In genomic region chr9:108550111-108550510, GRCh38 we compare ENCODE assay signal across 26 cellular contexts.
DNase-seq lines count a peak whose midpoint lies in the region; ATAC-seq, FAIRE-seq and TF ChIP-seq lines count a peak whose summit lies in the region.
"Had no signal": no experiment of that assay in that cellular context is flagged by ENCODE, and none has a peak within 500 bp of the region (broad histone marks: within the 10 kb centered on the region; RNA-seq: fewer than 3 reads in every experiment).

No MANE protein-coding gene starts in this region.

- BruUV-seq in OCI-LY7 (replicated peaks; lab: Mats Ljungman, UMichigan): no TSS peak

- H3K9me3 Mint-ChIP-seq in astrocyte (ENCODE audit: unreplicated experiment): no peaks in the 10 kb centered on the region
- H3K9me3 Mint-ChIP-seq: activated T-helper 1 cell treated with anti-CD3 and anti-CD28 coated beads, Interleukin-12 subunit alpha, Interleukin-12 subunit beta, Interleukin-2, Interleukin-4 antibody, amounts not matched to agents 30 ng/mL and 10 ng/mL and 1 ng/mL, durations not matched to agents 14 hours and 24 hours and 36 hours; dendritic cell treated with granulocyte-macrophage colony-stimulating factor and Interleukin-4, amounts not matched to agents 40 ng/mL and 50 ng/mL, for 4 days; mesothelial cell of epicardium; nephron; stimulated activated naive B cell treated with anti-CD40 and anti-IgM and Interleukin-4, amounts not matched to agents 10 μg/mL and 1 μg/mL and 100 μg/mL, for 72 hours had no signal

- H3K4me1 ChIP-seq in GM23248 (ENCODE audit: insufficient read depth) (peaks cover 28% of the 10 kb centered on the region), astrocyte (ENCODE audit: insufficient read depth, low read length) (peaks cover 16% of the 10 kb centered on the region), OCI-LY7 (ENCODE audit: insufficient read depth, low read length, poor library complexity, severe bottlenecking) (no peaks in the 10 kb centered on the region), uterus (no peaks in the 10 kb centered on the region)

- H3K9ac ChIP-seq in GM23248 (no peak overlapping the region), astrocyte (ENCODE audit: low read length) (no peak overlapping the region)

- H3K9me3 ChIP-seq in GM23248 (ENCODE audit: low read depth) (no peaks in the 10 kb centered on the region), astrocyte (ENCODE audit: insufficient read depth, low read depth, low read length) (no peaks in the 10 kb centered on the region), OCI-LY7 (ENCODE audit: low read length) (no peaks in the 10 kb centered on the region), uterus (no peaks in the 10 kb centered on the region)

- POLR2A ChIA-PET in OCI-LY7 (lab: Charles Lee): interaction anchor here (0.6 to 1.1 kb wide), 4 partner anchors 34 to 607 kb away, joined by 3 to 4 read pairs (median 4); no protein-coding TSS in a partner anchor

- H4K20me1 ChIP-seq in GM23248 (ENCODE audit: insufficient read depth): no peaks in the 10 kb centered on the region
- H4K20me1 ChIP-seq in astrocyte (ENCODE audit: insufficient read depth, low read length): no peaks in the 10 kb centered on the region
- H4K20me1 ChIP-seq in OCI-LY7 (ENCODE audit: insufficient read depth, low read length): no peaks in the 10 kb centered on the region

- in situ Hi-C loops in GM23248 (cut with MboI): loop anchor here (25.0 kb wide), 1 partner anchor 913 kb away; no protein-coding TSS in a partner anchor

- no peak overlapping the region for H3K4me3 ChIP-seq in GM23248
- no peak overlapping the region for H3K4me3 ChIP-seq in astrocyte (ENCODE audit: insufficient read depth, low read depth, low read length)
- H3K4me3 ChIP-seq in fibroblast of villous mesenchyme (ENCODE audit: low read depth, low read length): no peak overlapping the region
- H3K4me3 ChIP-seq in skin epidermis: no peak overlapping the region
- no peak overlapping the region for H3K4me3 ChIP-seq in OCI-LY7 (ENCODE audit: low read depth, low read length, poor library complexity, severe bottlenecking)
- no peak overlapping the region for H3K4me3 ChIP-seq in uterus

- H3K27ac ChIP-seq in GM23248 (no peak overlapping the region), astrocyte (ENCODE audit: low read depth, low read length) (no peak overlapping the region), skin epidermis (peak overlapping the region in 18 of 21 experiments; percentile 36 to 87 (median 64)), OCI-LY7 (ENCODE audit: low read depth, low read length, poor library complexity, severe bottlenecking) (no peak overlapping the region), uterus (no peak overlapping the region)

- peaks cover 1% of the 10 kb centered on the region for H3K27me3 Mint-ChIP-seq in astrocyte (ENCODE audit: low read depth, unreplicated experiment)
- H3K27me3 Mint-ChIP-seq: activated naive CD8-positive, alpha-beta T cell; stimulated activated naive B cell treated with anti-CD40 and anti-IgM and Interleukin-4, amounts not matched to agents 10 μg/mL and 1 μg/mL and 100 μg/mL, for 72 hours had no signal

- peaks cover 24% of the 10 kb centered on the region for H3F3A ChIP-seq in GM23248 (ENCODE audit: insufficient read depth)

- H3K27ac Mint-ChIP-seq in astrocyte (ENCODE audit: unreplicated experiment): no peak overlapping the region
- H3K27ac Mint-ChIP-seq: activated naive CD8-positive, alpha-beta T cell; activated T-helper 1 cell treated with anti-CD3 and anti-CD28 coated beads, Interleukin-12 subunit alpha, Interleukin-12 subunit beta, Interleukin-2, Interleukin-4 antibody, amounts not matched to agents 30 ng/mL and 10 ng/mL and 1 ng/mL, durations not matched to agents 14 hours and 24 hours and 36 hours; CD8-positive, alpha-beta memory T cell; dendritic cell treated with granulocyte-macrophage colony-stimulating factor and Interleukin-4, amounts not matched to agents 40 ng/mL and 50 ng/mL, for 4 days; mesothelial cell of epicardium; stimulated activated naive B cell treated with anti-CD40 and anti-IgM and Interleukin-4, amounts not matched to agents 10 μg/mL and 1 μg/mL and 100 μg/mL, for 72 hours had no signal

- intact Hi-C loops in OCI-LY7 (cut with micrococcal nuclease; ENCODE audit: unreplicated experiment) (no loop called here), uterus (cut with DNase I; ENCODE audit: low total_unique reads) (no loop called here)

- DNase-seq in GM23248 (peak; percentile 29), astrocyte (ENCODE audit: low read depth) (peak; percentile 41), fibroblast of villous mesenchyme (ENCODE audit: low read depth) (peak; percentile 53), OCI-LY7 (ENCODE audit: low spot score) (no peak), uterus (no peak)
- no peak for DNase-seq in effector CD4-positive, alpha-beta T cell
- DNase-seq: activated CD4-positive, alpha-beta T cell treated with anti-CD3 and anti-CD28 coated beads for 4 hours; CD8-positive, alpha-beta memory T cell; DMS53; glutamatergic neuron; H7; Kasumi-1; left colon; NCI-H1105 treated with DMSO at 0.1 percent for 48 hours; NCI-H2081; NCI-H510A treated with DMSO at 0.1 percent for 48 hours; stimulated activated CD4-positive, alpha-beta T cell treated with anti-CD3 and anti-CD28 coated beads, Interleukin-2, amount 100 ng/mL, for 24 hours; stimulated activated naive B cell treated with anti-CD40 and anti-IgM and Interleukin-4, amounts not matched to agents 10 μg/mL and 1 μg/mL and 100 μg/mL, for 72 hours had no signal

- no peaks in the 10 kb centered on the region for H3K36me3 Mint-ChIP-seq in astrocyte (ENCODE audit: low read depth, unreplicated experiment)
- H3K36me3 Mint-ChIP-seq: activated naive CD8-positive, alpha-beta T cell; brain; CD8-positive, alpha-beta memory T cell; mesothelial cell of epicardium; stimulated activated naive B cell treated with anti-CD40 and anti-IgM and Interleukin-4, amounts not matched to agents 10 μg/mL and 1 μg/mL and 100 μg/mL, for 72 hours had no signal

- H3K9me2 ChIP-seq in GM23248 (ENCODE audit: insufficient read depth) (no peaks in the 10 kb centered on the region), OCI-LY7 (ENCODE audit: insufficient read depth, low read length) (no peaks in the 10 kb centered on the region)

- peaks cover 17% of the 10 kb centered on the region for H3K4me1 Mint-ChIP-seq in astrocyte (ENCODE audit: low read depth, unreplicated experiment)
- H3K4me1 Mint-ChIP-seq: CD8-positive, alpha-beta memory T cell had no signal

- no peak overlapping the region for H3K4me3 Mint-ChIP-seq in astrocyte (ENCODE audit: unreplicated experiment)
- H3K4me3 Mint-ChIP-seq: activated naive CD8-positive, alpha-beta T cell; activated T-helper 1 cell treated with anti-CD3 and anti-CD28 coated beads, Interleukin-12 subunit alpha, Interleukin-12 subunit beta, Interleukin-2, Interleukin-4 antibody, amounts not matched to agents 30 ng/mL and 10 ng/mL and 1 ng/mL, durations not matched to agents 14 hours and 24 hours and 36 hours; brain; dendritic cell treated with granulocyte-macrophage colony-stimulating factor and Interleukin-4, amounts not matched to agents 40 ng/mL and 50 ng/mL, for 4 days; mesothelial cell of epicardium; nephron; stimulated activated naive B cell treated with anti-CD40 and anti-IgM and Interleukin-4, amounts not matched to agents 10 μg/mL and 1 μg/mL and 100 μg/mL, for 72 hours had no signal

- FAIRE-seq in astrocyte (lab: Jason Lieb, UNC): no peak

- CTCF ChIA-PET in OCI-LY7 (lab: Charles Lee; ENCODE audit: unreplicated experiment): no interaction called here

- no peaks in the 10 kb centered on the region for H3K27me3 ChIP-seq in GM23248 (replicated peaks; ENCODE audit: insufficient read depth)
- no peaks in the 10 kb centered on the region for H3K27me3 ChIP-seq in astrocyte (ENCODE audit: insufficient read depth, low read length)
- no peaks in the 10 kb centered on the region for H3K27me3 ChIP-seq in uterus

- H3K36me3 ChIP-seq in GM23248 (ENCODE audit: low read depth): no peaks in the 10 kb centered on the region
- no peaks in the 10 kb centered on the region for H3K36me3 ChIP-seq in astrocyte (ENCODE audit: insufficient read depth, low read length)
- no peaks in the 10 kb centered on the region for H3K36me3 ChIP-seq in OCI-LY7 (ENCODE audit: insufficient read depth, low read length)
- H3K36me3 ChIP-seq in uterus: no peaks in the 10 kb centered on the region

- no peak for ATAC-seq in GM19023 (IDR thresholded peaks at IDR 0.05; ENCODE audit: unreplicated experiment)
- ATAC-seq: left colon; stimulated activated naive B cell treated with anti-CD40 and anti-IgM and Interleukin-4, amounts not matched to agents 10 μg/mL and 1 μg/mL and 100 μg/mL, for 72 hours had no signal

- 80 to 81% methylated on average over 4 of the region's 4 CpGs for WGBS in GM23248 (ENCODE audit: low coverage in 1 of 2, low lambda C conversion rate in 2 of 2, missing lambda C conversion rate in 2 of 2), 2 experiments

- TF ChIP-seq POLR2A in uterus (IDR thresholded peaks at IDR 0.05): no peak

- H3K79me2 ChIP-seq in GM23248 (ENCODE audit: insufficient read depth): no peaks in the 10 kb centered on the region
- no peaks in the 10 kb centered on the region for H3K79me2 ChIP-seq in astrocyte (ENCODE audit: insufficient read depth, low read length)
- H3K79me2 ChIP-seq in OCI-LY7 (ENCODE audit: insufficient read depth, low read depth, low read length): no peaks in the 10 kb centered on the region

- H2AFZ ChIP-seq in GM23248: no peak overlapping the region
- H2AFZ ChIP-seq in astrocyte (ENCODE audit: low read depth, low read length): no peak overlapping the region
- no peak overlapping the region for H2AFZ ChIP-seq in OCI-LY7 (ENCODE audit: low read length)

- no peak overlapping the region for H3K4me2 ChIP-seq in GM23248 (ENCODE audit: unreplicated experiment)
- H3K4me2 ChIP-seq in astrocyte (ENCODE audit: low read length): no peak overlapping the region
- no peak overlapping the region for H3K4me2 ChIP-seq in OCI-LY7 (ENCODE audit: low read length)

- TF ChIP-seq CTCF in astrocyte (IDR thresholded peaks at IDR 0.05; ENCODE audit: insufficient read depth, low read depth, low read length): no peak
- no peak for TF ChIP-seq CTCF in fibroblast of villous mesenchyme (IDR thresholded peaks at IDR 0.05; ENCODE audit: insufficient read depth, low read depth, low read length)
- TF ChIP-seq CTCF in OCI-LY7 (conservative IDR thresholded peaks at IDR 0.05; ENCODE audit: low read length): no peak
- no peak for TF ChIP-seq CTCF in uterus (IDR thresholded peaks at IDR 0.05)

Comparison
In these comparisons a context has a peak if more than half of its experiments do, and no peak if none do; other contexts are left out.
1. DNase-seq: peak in GM23248 (single experiment), astrocyte (single experiment) and fibroblast of villous mesenchyme (single experiment); none in effector CD4-positive, alpha-beta T cell (single experiment), OCI-LY7 (single experiment) and uterus (0 of 2).
2. H3K27ac ChIP-seq: peak in skin epidermis (18 of 21); none in GM23248 (single experiment), astrocyte (single experiment), OCI-LY7 (single experiment) and uterus (0 of 2).